ENCODE assay signal across 25 cellular contexts in the genomic region with DNA sequence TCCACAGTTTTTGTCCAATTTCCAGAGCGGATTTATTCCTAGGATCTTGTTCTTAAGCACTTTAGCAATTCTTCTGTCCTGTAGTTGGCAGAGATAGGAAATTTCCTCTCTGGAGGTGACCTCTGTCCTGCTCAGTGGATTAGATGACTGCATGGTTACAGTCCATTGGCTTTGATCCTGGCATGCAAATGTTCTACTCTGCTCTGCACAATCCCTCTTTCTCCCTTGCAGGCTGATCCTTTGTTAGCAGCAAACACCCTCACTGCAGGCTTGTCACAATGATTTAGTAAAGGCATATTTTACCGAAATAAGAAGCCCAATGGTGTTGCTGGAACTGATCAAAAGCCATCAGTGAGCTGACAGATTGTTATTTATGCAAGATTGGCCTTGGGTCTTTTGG.
A peak's percentile ranks its signal among the peaks of the same experiment; 100 is the strongest.
DNase-seq lines count a peak whose midpoint lies in the region; ATAC-seq, FAIRE-seq and TF ChIP-seq lines count a peak whose summit lies in the region.
"Had no signal": no experiment of that assay in that cellular context is flagged by ENCODE, and none has a peak within 500 bp of the region (broad histone marks: within the 10 kb centered on the region; RNA-seq: fewer than 3 reads in every experiment).

No MANE protein-coding gene starts in this region.

- no peak for TF ChIP-seq RAD21 in HepG2 (CRISPR knock-in tag; IDR thresholded peaks at IDR 0.05)

- H3K36me3 ChIP-seq in HepG2 (replicated peaks in 1 of 2; ENCODE audit: control insufficient read depth in 1 of 2, insufficient read depth in 2 of 2, low read length in 2 of 2) (no peaks in the 10 kb centered on the region), gastrocnemius medialis (no peaks in the 10 kb centered on the region)
- H3K36me3 ChIP-seq: BLaER1 treated with 17β-estradiol and CSF1 and Interleukin-3, amounts not matched to agents 10 nM and 100 nM; lower lobe of right lung; tibial nerve had no signal

- intact Hi-C loops in HepG2 (cut with micrococcal nuclease; ENCODE audit: unreplicated experiment) = no loop called here
- intact Hi-C loops in gastrocnemius medialis (cut with DNase I; ENCODE audit: low total_unique reads) = no loop called here

- H3K9me3 Mint-ChIP-seq in T-helper 2 cell treated with Interferon-gamma antibody and Interleukin-4, amounts not matched to agents 5 μg/mL and 100 μg/mL, for 36 hours = no peaks in the 10 kb centered on the region
- H3K9me3 Mint-ChIP-seq: activated CD4-positive, alpha-beta T cell treated with anti-CD3 and anti-CD28 coated beads, Interleukin-2, amount 10 ng/mL, durations not matched to agents 24 days and 14 days; activated naive CD4-positive, alpha-beta T cell treated with anti-CD3 and anti-CD28 coated beads for 36 hours; stimulated activated naive B cell treated with anti-CD40 and anti-IgM and Interleukin-4, amounts not matched to agents 10 μg/mL and 1 μg/mL and 100 μg/mL, for 72 hours had no signal

- POLR2A ChIA-PET in HepG2 (lab: Yijun Ruan, JAX) = no interaction called here

- TF ChIP-seq POLR2A in HepG2 (IDR thresholded peaks at IDR 0.05; ENCODE audit: insufficient read depth in 1 of 2, low read depth in 2 of 2, low read length in 2 of 2) = no peak
- TF ChIP-seq POLR2A in gastrocnemius medialis (IDR thresholded peaks at IDR 0.05) = no peak

- no peaks in the 10 kb centered on the region for H3K27me3 Mint-ChIP-seq in T-helper 2 cell treated with Interferon-gamma antibody and Interleukin-4, amounts not matched to agents 5 μg/mL and 100 μg/mL, for 36 hours (ENCODE audit: low read depth)
- H3K27me3 Mint-ChIP-seq: progenitor cell of endocrine pancreas had no signal

- H3K27ac ChIP-seq in HepG2 (ENCODE audit: extremely low read length, insufficient read depth, low read length) (no peak overlapping the region), gastrocnemius medialis (no peak overlapping the region)
- H3K27ac ChIP-seq: BLaER1 treated with 17β-estradiol and CSF1 and Interleukin-3, amounts not matched to agents 10 nM and 100 nM; coronary artery; epithelial cell of prostate; lower lobe of right lung; tibial nerve had no signal

- FAIRE-seq in HepG2 (lab: Jason Lieb, UNC) = no peak
- FAIRE-seq: astrocyte, GM19239 had no signal

- DNase-seq in NCI-H2227 (lab: John Stamatoyannopoulos, UW; ENCODE audit: unreplicated experiment) (peak; percentile 1), NCI-H2227 treated with DMSO at 0.1 percent for 48 hours (lab: John Stamatoyannopoulos, UW) (no peak), astrocyte of the hippocampus (ENCODE audit: low read depth, low spot score) (peak; percentile 57), HepG2 (ENCODE audit: low spot score) (no peak), gastrocnemius medialis (no peak), GM20000 (ENCODE audit: low spot score) (no peak), CD1c-positive myeloid dendritic cell (ENCODE audit: extremely low spot score) (no peak)
- no peak for DNase-seq in T-helper 2 cell treated with Interferon-gamma antibody and Interleukin-4, amounts not matched to agents 5 μg/mL and 100 μg/mL, for 36 hours (ENCODE audit: low spot score)
- DNase-seq: 8988T; activated CD4-positive, alpha-beta T cell treated with anti-CD3 and anti-CD28 coated beads, Interleukin-2, amount 10 ng/mL, durations not matched to agents 24 days and 14 days; activated naive CD4-positive, alpha-beta T cell treated with anti-CD3 and anti-CD28 coated beads for 36 hours; DMS79; lower lobe of right lung; naive thymus-derived CD4-positive, alpha-beta T cell; NCI-H1436; stimulated activated naive B cell treated with anti-CD40 and anti-IgM and Interleukin-4, amounts not matched to agents 10 μg/mL and 1 μg/mL and 100 μg/mL, for 72 hours had no signal

- H3K27me3 ChIP-seq in HepG2 (ENCODE audit: control insufficient read depth in 1 of 2, insufficient read depth in 2 of 2, low read length in 2 of 2) = no peaks in the 10 kb centered on the region
- no peaks in the 10 kb centered on the region for H3K27me3 ChIP-seq in gastrocnemius medialis
- H3K27me3 ChIP-seq: BLaER1 treated with 17β-estradiol and CSF1 and Interleukin-3, amounts not matched to agents 10 nM and 100 nM; tibial nerve had no signal

- no peaks in the 10 kb centered on the region for H3K79me2 ChIP-seq in HepG2 (ENCODE audit: insufficient read depth, low read length)

- 0% methylated on average over 2 of the region's 2 CpGs for WGBS in HepG2 (ENCODE audit: low lambda C conversion rate)

- H3K36me3 Mint-ChIP-seq in T-helper 2 cell treated with Interferon-gamma antibody and Interleukin-4, amounts not matched to agents 5 μg/mL and 100 μg/mL, for 36 hours (ENCODE audit: low read depth) = no peaks in the 10 kb centered on the region
- H3K36me3 Mint-ChIP-seq: naive thymus-derived CD4-positive, alpha-beta T cell; stimulated activated naive B cell treated with anti-CD40 and anti-IgM and Interleukin-4, amounts not matched to agents 10 μg/mL and 1 μg/mL and 100 μg/mL, for 72 hours had no signal

- in situ Hi-C loops in HepG2 (cut with HindIII; ENCODE audit: extremely low pct_ligation_motif_present, low pct_unique_long_range_greater_than_20kb) (no loop called here), gastrocnemius medialis (cut with MboI; ENCODE audit: low sequenced_read_pairs in 4 of 4) (no loop called here)

- H3K4me2 ChIP-seq in HepG2 (ENCODE audit: low read depth, low read length) = no peak overlapping the region
- H3K4me2 ChIP-seq: BLaER1 treated with 17β-estradiol and CSF1 and Interleukin-3, amounts not matched to agents 10 nM and 100 nM had no signal

- no peak overlapping the region for H3K9ac ChIP-seq in HepG2 (ENCODE audit: insufficient read depth, low read depth, low read length)
- H3K9ac ChIP-seq: BLaER1 treated with 17β-estradiol and CSF1 and Interleukin-3, amounts not matched to agents 10 nM and 100 nM had no signal

- BruUV-seq in HepG2 (replicated peaks; lab: Mats Ljungman, UMichigan) = no TSS peak

- CTCF ChIA-PET in HepG2 (lab: Yijun Ruan, JAX; ENCODE audit: low intra/inter-chr PET ratio, low total read pairs) = no interaction called here

- ATAC-seq in HepG2 = peak; percentile 86
- ATAC-seq in gastrocnemius medialis = peak; percentile 60 to 61
- ATAC-seq: lower lobe of right lung; naive thymus-derived CD4-positive, alpha-beta T cell; Panc1; SK-N-SH treated with all-trans-retinoic acid at 6 μM for 48 hours; stimulated activated naive B cell treated with anti-CD40 and anti-IgM and Interleukin-4, amounts not matched to agents 10 μg/mL and 1 μg/mL and 100 μg/mL, for 72 hours had no signal

- no peaks in the 10 kb centered on the region for H4K20me1 ChIP-seq in HepG2 (ENCODE audit: insufficient read depth, low read length)
- H4K20me1 ChIP-seq: BLaER1 treated with 17β-estradiol and CSF1 and Interleukin-3, amounts not matched to agents 10 nM and 100 nM had no signal

- H3K9me3 ChIP-seq in HepG2 (ENCODE audit: low read length) (no peaks in the 10 kb centered on the region), gastrocnemius medialis (no peaks in the 10 kb centered on the region)
- H3K9me3 ChIP-seq: BLaER1 treated with 17β-estradiol and CSF1 and Interleukin-3, amounts not matched to agents 10 nM and 100 nM; lower lobe of right lung; tibial nerve had no signal

- H3K27ac Mint-ChIP-seq in T-helper 2 cell treated with Interferon-gamma antibody and Interleukin-4, amounts not matched to agents 5 μg/mL and 100 μg/mL, for 36 hours = no peak overlapping the region
- H3K27ac Mint-ChIP-seq: activated CD4-positive, alpha-beta T cell treated with anti-CD3 and anti-CD28 coated beads, Interleukin-2, amount 10 ng/mL, durations not matched to agents 24 days and 14 days; activated naive CD4-positive, alpha-beta T cell treated with anti-CD3 and anti-CD28 coated beads for 36 hours; naive thymus-derived CD4-positive, alpha-beta T cell; progenitor cell of endocrine pancreas; stimulated activated naive B cell treated with anti-CD40 and anti-IgM and Interleukin-4, amounts not matched to agents 10 μg/mL and 1 μg/mL and 100 μg/mL, for 72 hours had no signal

- no peak overlapping the region for H3K4me3 Mint-ChIP-seq in T-helper 2 cell treated with Interferon-gamma antibody and Interleukin-4, amounts not matched to agents 5 μg/mL and 100 μg/mL, for 36 hours
- H3K4me3 Mint-ChIP-seq: activated CD4-positive, alpha-beta T cell treated with anti-CD3 and anti-CD28 coated beads, Interleukin-2, amount 10 ng/mL, durations not matched to agents 24 days and 14 days; activated naive CD4-positive, alpha-beta T cell treated with anti-CD3 and anti-CD28 coated beads for 36 hours; naive thymus-derived CD4-positive, alpha-beta T cell; stimulated activated naive B cell treated with anti-CD40 and anti-IgM and Interleukin-4, amounts not matched to agents 10 μg/mL and 1 μg/mL and 100 μg/mL, for 72 hours had no signal

- TF ChIP-seq CTCF in HepG2 (CRISPR knock-in tag; IDR thresholded peaks at IDR 0.05) (no peak), gastrocnemius medialis (IDR thresholded peaks at IDR 0.05 in 4 of 5, conservative IDR thresholded peaks at IDR 0.05 in 1 of 5) (no peak), GM20000 (IDR thresholded peaks at IDR 0.05; ENCODE audit: extremely low read depth, missing control alignments) (no peak)

- no peaks in the 10 kb centered on the region for H3K4me1 Mint-ChIP-seq in T-helper 2 cell treated with Interferon-gamma antibody and Interleukin-4, amounts not matched to agents 5 μg/mL and 100 μg/mL, for 36 hours (ENCODE audit: low read depth)
- H3K4me1 Mint-ChIP-seq: activated CD4-positive, alpha-beta T cell treated with anti-CD3 and anti-CD28 coated beads, Interleukin-2, amount 10 ng/mL, durations not matched to agents 24 days and 14 days; naive thymus-derived CD4-positive, alpha-beta T cell; stimulated activated naive B cell treated with anti-CD40 and anti-IgM and Interleukin-4, amounts not matched to agents 10 μg/mL and 1 μg/mL and 100 μg/mL, for 72 hours had no signal

- H2AFZ ChIP-seq in HepG2 (ENCODE audit: low read length) = no peak overlapping the region

- H3K4me1 ChIP-seq in HepG2 (ENCODE audit: insufficient read depth, low read length) = no peaks in the 10 kb centered on the region
- H3K4me1 ChIP-seq in gastrocnemius medialis = peaks cover 18 to 23% of the 10 kb centered on the region in 2 donors
- H3K4me1 ChIP-seq: lower lobe of right lung had no signal

- H3K4me3 ChIP-seq in HepG2 (replicated peaks in 1 of 3; ENCODE audit: insufficient read depth in 1 of 3, low read depth in 2 of 3, low read length in 3 of 3) (no peak overlapping the region), gastrocnemius medialis (no peak overlapping the region)
- H3K4me3 ChIP-seq: BLaER1 treated with 17β-estradiol and CSF1 and Interleukin-3, amounts not matched to agents 10 nM and 100 nM; coronary artery; lower lobe of right lung; tibial nerve had no signal

- TF ChIP-seq EP300 in HepG2 (IDR thresholded peaks at IDR 0.05; ENCODE audit: low read depth in 2 of 2, low read length in 2 of 2) = no peak
- no peak for TF ChIP-seq EP300 in HepG2 (CRISPR knock-in tag; IDR thresholded peaks at IDR 0.05; ENCODE audit: borderline replicate concordance)

TF ChIP-seq in HepG2, 621 proteins besides CTCF, POLR2A, EP300 and RAD21 (continues in another document):
- TF ChIP-seq FOXP1 (IDR thresholded peaks at IDR 0.05) (no peak), FOXP1 (CRISPR knock-in tag; IDR thresholded peaks at IDR 0.05) (no peak), ZNF737 (CRISPR knock-in tag; IDR thresholded peaks at IDR 0.05; ENCODE audit: borderline replicate concordance) (no peak)

Comparison
In these comparisons a context has a peak if more than half of its experiments do, and no peak if none do; other contexts are left out.
1. DNase-seq: peak in NCI-H2227 (single experiment) and astrocyte of the hippocampus (single experiment); none in NCI-H2227 treated with DMSO at 0.1 percent for 48 hours (single experiment), HepG2 (single experiment), gastrocnemius medialis (0 of 2), GM20000 (single experiment), CD1c-positive myeloid dendritic cell (single experiment) and T-helper 2 cell treated with Interferon-gamma antibody and Interleukin-4, amounts not matched to agents 5 μg/mL and 100 μg/mL, for 36 hours (single experiment).